28 cellular contexts compared by ENCODE assay signal in genomic region chr12:127963926-127964325, GRCh38.
"Had no signal": no experiment of that assay in that cellular context is flagged by ENCODE, and none has a peak within 500 bp of the region (broad histone marks: within the 10 kb centered on the region; RNA-seq: fewer than 3 reads in every experiment).

No MANE protein-coding gene starts in this region.

- H3K9me3 ChIP-seq: adrenal gland had no signal

- DNase-seq: activated B cell treated with CpG ODN at 0.5 μM for 24 hours; activated CD4-positive, alpha-beta T cell treated with anti-CD3 and anti-CD28 coated beads for 48 hours; activated CD4-positive, alpha-beta T cell treated with anti-CD3 and anti-CD28 coated beads, Interleukin-2, amount 50 U/mL, for 1 hour; activated CD4-positive, alpha-beta T cell treated with anti-CD3 and anti-CD28 coated beads, Interleukin-2, amount 50 U/mL, for 48 hours; activated CD8-positive, alpha-beta memory T cell treated with anti-CD3 and anti-CD28 coated beads for 24 hours; activated CD8-positive, alpha-beta T cell treated with anti-CD3 and anti-CD28 coated beads for 36 hours; activated effector memory CD4-positive, alpha-beta T cell treated with Interleukin-2 at 50 U/mL for 16 hours; activated gamma-delta T cell treated with Interleukin-2 at 50 U/mL for 16 hours; activated naive CD4-positive, alpha-beta T cell treated with anti-CD3 and anti-CD28 coated beads, Interleukin-2, amount 50 U/mL, for 16 hours; activated naive CD4-positive, alpha-beta T cell treated with Interleukin-2 at 50 U/mL for 16 hours; activated T-cell treated with anti-CD3 and anti-CD28 coated beads, Interleukin-2, amount 50 U/mL, for 4 hours; adrenal gland; amygdala; aorta; dorsolateral prefrontal cortex; effector memory CD8-positive, alpha-beta T cell; foreskin melanocyte; heart right ventricle; T-helper 1 cell; T-helper 17 cell; T1000; WERI-Rb-1 had no signal

- H3K4me3 ChIP-seq: adrenal gland, coronary artery, dorsolateral prefrontal cortex, esophagus muscularis mucosa, gastroesophageal sphincter, heart right ventricle had no signal

- H3K27me3 ChIP-seq: adrenal gland, brain microvascular endothelial cell, dorsolateral prefrontal cortex, esophagus muscularis mucosa, gastroesophageal sphincter, heart right ventricle had no signal

- ATAC-seq: activated CD4-positive, CD25-positive, alpha-beta regulatory T cell treated with anti-CD3 and anti-CD28 coated beads, Interleukin-2, amount 50 U/mL, for 24 hours; activated CD8-positive, alpha-beta T cell treated with anti-CD3 and anti-CD28 coated beads for 36 hours; activated T-cell treated with anti-CD3 and anti-CD28 coated beads, Interleukin-2, amount 50 U/mL, for 4 hours; activated T-helper 17 cell treated with anti-CD3 and anti-CD28 coated beads, Interleukin-2, amount 50 U/mL, for 72 hours; effector memory CD8-positive, alpha-beta T cell; gastroesophageal sphincter; heart right ventricle; T-helper 17 cell had no signal

- H3K4me1 ChIP-seq: adrenal gland, esophagus muscularis mucosa, gastroesophageal sphincter, heart right ventricle had no signal

- H3K36me3 ChIP-seq: adrenal gland, brain microvascular endothelial cell, esophagus muscularis mucosa, gastroesophageal sphincter, heart right ventricle, WERI-Rb-1 had no signal

- H3K27ac ChIP-seq: adrenal gland, brain microvascular endothelial cell, coronary artery, dorsolateral prefrontal cortex, esophagus muscularis mucosa, gastroesophageal sphincter, heart right ventricle, WERI-Rb-1 had no signal
